Comparison of ENCODE assay signal across 1 cellular context in the genomic region with DNA sequence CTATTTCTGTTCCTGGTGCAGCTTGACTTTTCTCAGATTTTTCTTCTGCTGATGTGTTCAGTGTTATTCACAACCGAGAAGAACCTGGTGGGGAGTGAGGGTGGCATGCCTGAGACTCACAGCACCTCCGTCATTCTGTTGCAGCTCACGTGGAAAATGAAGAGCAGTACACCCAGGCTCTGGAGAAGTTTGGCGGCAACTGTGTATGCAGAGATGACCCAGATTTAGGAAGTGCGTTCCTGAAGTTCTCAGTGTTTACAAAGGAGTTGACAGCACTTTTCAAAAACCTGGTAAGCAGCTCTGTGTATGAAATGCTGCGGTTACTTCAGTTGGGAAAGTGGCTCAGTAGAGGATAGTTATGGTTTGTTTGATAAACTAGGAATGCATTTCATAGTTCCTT.
TF ChIP-seq lines count a peak whose summit lies in the region.

No MANE protein-coding gene starts in this region.

TF ChIP-seq in IMR-90, 13 proteins besides CTCF, POLR2A, EP300 and RAD21:
- TF ChIP-seq NFE2L2 (IDR thresholded peaks at IDR 0.05; ENCODE audit: low read depth, low read length) (no peak), CEBPB (IDR thresholded peaks at IDR 0.05; ENCODE audit: low read depth, low read length) (no peak)
- TF ChIP-seq, protein P1, sequence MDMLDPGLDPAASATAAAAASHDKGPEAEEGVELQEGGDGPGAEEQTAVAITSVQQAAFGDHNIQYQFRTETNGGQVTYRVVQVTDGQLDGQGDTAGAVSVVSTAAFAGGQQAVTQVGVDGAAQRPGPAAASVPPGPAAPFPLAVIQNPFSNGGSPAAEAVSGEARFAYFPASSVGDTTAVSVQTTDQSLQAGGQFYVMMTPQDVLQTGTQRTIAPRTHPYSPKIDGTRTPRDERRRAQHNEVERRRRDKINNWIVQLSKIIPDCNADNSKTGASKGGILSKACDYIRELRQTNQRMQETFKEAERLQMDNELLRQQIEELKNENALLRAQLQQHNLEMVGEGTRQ (IDR thresholded peaks at IDR 0.05; ENCODE audit: low read depth, low read length) = no peak
